ENCODE assay signal across 1 cellular context in genomic region chr3:104606812-104607211, GRCh38.
TF ChIP-seq lines count a peak whose summit lies in the region.

No MANE protein-coding gene starts in this region.

TF ChIP-seq in H1, 55 proteins besides CTCF, POLR2A, EP300 and RAD21 (continued from another document):
- TF ChIP-seq ATF2 (IDR thresholded peaks at IDR 0.05; ENCODE audit: low read length): no peak
- TF ChIP-seq SP2 (IDR thresholded peaks at IDR 0.05; ENCODE audit: low read length): no peak
- TF ChIP-seq CREB1 (IDR thresholded peaks at IDR 0.05): no peak
- TF ChIP-seq SIN3A (conservative IDR thresholded peaks at IDR 0.05 in 1 of 2, IDR thresholded peaks at IDR 0.05 in 1 of 2; ENCODE audit: low read depth in 1 of 2, low read length in 2 of 2): no peak
- TF ChIP-seq JUND (IDR thresholded peaks at IDR 0.05; ENCODE audit: low read length): no peak
- TF ChIP-seq EZH2 (IDR thresholded peaks at IDR 0.05; ENCODE audit: low read depth, low read length, severe bottlenecking): no peak
- no peak for TF ChIP-seq MAFK (IDR thresholded peaks at IDR 0.05; ENCODE audit: low read depth, low read length)
- no peak for TF ChIP-seq RXRA (IDR thresholded peaks at IDR 0.05; ENCODE audit: insufficient read depth, low read depth, low read length)
- TF ChIP-seq RFX5 (IDR thresholded peaks at IDR 0.05; ENCODE audit: borderline replicate concordance, low read depth, low read length): no peak
- no peak for TF ChIP-seq KDM1A (IDR thresholded peaks at IDR 0.05; ENCODE audit: borderline replicate concordance, low read length)
